In the genomic region with DNA sequence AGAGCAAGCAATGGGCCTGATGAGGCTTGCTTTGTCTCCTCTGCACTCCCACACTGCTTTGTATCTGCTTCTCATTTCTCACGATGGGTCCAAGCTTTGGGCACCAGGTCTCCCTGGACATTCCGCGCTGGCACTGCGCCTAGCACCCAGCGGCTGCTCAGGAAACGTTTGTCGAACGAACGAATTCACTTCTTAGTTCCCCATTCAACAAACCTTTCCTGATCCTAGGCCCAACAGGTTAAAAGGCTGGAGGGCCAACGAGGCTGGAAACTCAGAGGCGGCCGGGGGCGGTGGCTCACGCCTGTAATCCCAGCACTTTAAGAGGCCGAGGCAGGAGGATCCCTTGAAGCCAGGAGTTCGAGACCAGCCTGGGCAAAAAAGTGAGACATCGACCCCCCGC, we compare ENCODE assay signal across 1 cellular context.
TF ChIP-seq lines count a peak whose summit lies in the region.

No MANE protein-coding gene starts in this region.

TF ChIP-seq in HepG2, 621 proteins besides CTCF, POLR2A, EP300 and RAD21 (continued from another document):
- no peak for TF ChIP-seq ZNF460 (CRISPR knock-in tag; IDR thresholded peaks at IDR 0.05; ENCODE audit: borderline replicate concordance)
- no peak for TF ChIP-seq GPBP1L1 (CRISPR knock-in tag; IDR thresholded peaks at IDR 0.05)
- no peak for TF ChIP-seq MTA3 (CRISPR knock-in tag; IDR thresholded peaks at IDR 0.05)
- no peak for TF ChIP-seq TFDP1 (CRISPR knock-in tag; IDR thresholded peaks at IDR 0.05; ENCODE audit: borderline replicate concordance)
- TF ChIP-seq, protein P1, sequence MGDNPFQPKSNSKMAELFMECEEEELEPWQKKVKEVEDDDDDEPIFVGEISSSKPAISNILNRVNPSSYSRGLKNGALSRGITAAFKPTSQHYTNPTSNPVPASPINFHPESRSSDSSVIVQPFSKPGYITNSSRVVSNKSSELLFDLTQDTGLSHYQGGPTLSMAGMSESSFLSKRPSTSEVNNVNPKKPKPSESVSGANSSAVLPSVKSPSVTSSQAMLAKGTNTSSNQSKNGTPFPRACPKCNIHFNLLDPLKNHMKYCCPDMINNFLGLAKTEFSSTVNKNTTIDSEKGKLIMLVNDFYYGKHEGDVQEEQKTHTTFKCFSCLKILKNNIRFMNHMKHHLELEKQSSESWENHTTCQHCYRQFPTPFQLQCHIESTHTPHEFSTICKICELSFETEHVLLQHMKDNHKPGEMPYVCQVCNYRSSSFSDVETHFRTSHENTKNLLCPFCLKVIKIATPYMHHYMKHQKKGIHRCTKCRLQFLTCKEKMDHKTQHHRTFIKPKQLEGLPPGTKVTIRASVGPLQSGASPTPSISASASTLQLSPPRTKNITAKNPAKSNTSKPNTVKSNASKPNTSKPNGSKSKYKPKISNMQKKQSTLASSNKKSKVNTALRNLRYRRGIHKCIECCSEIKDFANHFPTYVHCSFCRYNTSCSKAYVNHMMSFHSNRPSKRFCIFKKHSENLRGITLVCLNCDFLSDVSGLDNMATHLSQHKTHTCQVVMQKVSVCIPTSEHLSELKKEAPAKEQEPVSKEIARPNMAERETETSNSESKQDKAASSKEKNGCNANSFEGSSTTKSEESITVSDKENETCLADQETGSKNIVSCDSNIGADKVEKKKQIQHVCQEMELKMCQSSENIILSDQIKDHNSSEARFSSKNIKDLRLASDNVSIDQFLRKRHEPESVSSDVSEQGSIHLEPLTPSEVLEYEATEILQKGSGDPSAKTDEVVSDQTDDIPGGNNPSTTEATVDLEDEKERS (CRISPR knock-in tag; IDR thresholded peaks at IDR 0.05) = 0 out of 2 replicates have a peak, but pooled peaks have one; percentile 13
- no peak for TF ChIP-seq PLRG1 (conservative IDR thresholded peaks at IDR 0.05)
- TF ChIP-seq, protein P2, sequence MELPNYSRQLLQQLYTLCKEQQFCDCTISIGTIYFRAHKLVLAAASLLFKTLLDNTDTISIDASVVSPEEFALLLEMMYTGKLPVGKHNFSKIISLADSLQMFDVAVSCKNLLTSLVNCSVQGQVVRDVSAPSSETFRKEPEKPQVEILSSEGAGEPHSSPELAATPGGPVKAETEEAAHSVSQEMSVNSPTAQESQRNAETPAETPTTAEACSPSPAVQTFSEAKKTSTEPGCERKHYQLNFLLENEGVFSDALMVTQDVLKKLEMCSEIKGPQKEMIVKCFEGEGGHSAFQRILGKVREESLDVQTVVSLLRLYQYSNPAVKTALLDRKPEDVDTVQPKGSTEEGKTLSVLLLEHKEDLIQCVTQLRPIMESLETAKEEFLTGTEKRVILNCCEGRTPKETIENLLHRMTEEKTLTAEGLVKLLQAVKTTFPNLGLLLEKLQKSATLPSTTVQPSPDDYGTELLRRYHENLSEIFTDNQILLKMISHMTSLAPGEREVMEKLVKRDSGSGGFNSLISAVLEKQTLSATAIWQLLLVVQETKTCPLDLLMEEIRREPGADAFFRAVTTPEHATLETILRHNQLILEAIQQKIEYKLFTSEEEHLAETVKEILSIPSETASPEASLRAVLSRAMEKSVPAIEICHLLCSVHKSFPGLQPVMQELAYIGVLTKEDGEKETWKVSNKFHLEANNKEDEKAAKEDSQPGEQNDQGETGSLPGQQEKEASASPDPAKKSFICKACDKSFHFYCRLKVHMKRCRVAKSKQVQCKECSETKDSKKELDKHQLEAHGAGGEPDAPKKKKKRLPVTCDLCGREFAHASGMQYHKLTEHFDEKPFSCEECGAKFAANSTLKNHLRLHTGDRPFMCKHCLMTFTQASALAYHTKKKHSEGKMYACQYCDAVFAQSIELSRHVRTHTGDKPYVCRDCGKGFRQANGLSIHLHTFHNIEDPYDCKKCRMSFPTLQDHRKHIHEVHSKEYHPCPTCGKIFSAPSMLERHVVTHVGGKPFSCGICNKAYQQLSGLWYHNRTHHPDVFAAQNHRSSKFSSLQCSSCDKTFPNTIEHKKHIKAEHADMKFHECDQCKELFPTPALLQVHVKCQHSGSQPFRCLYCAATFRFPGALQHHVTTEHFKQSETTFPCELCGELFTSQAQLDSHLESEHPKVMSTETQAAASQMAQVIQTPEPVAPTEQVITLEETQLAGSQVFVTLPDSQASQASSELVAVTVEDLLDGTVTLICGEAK (IDR thresholded peaks at IDR 0.05) = no peak
- TF ChIP-seq, protein P2 (CRISPR knock-in tag; IDR thresholded peaks at IDR 0.05) = no peak; the same call in 1 of the 2 replicates
- TF ChIP-seq ZNF670 (CRISPR knock-in tag; IDR thresholded peaks at IDR 0.05; ENCODE audit: borderline replicate concordance) = no peak
- no peak for TF ChIP-seq ZNF598 (CRISPR knock-in tag; IDR thresholded peaks at IDR 0.05; ENCODE audit: borderline replicate concordance)
- 0 out of 2 replicates have a peak, but pooled peaks have one; percentile 24 for TF ChIP-seq ZNF446 (CRISPR knock-in tag; IDR thresholded peaks at IDR 0.05)
- no peak for TF ChIP-seq ZUFSP (CRISPR knock-in tag; IDR thresholded peaks at IDR 0.05; ENCODE audit: borderline replicate concordance)
- TF ChIP-seq AHR (CRISPR knock-in tag; IDR thresholded peaks at IDR 0.05) = no peak
- TF ChIP-seq CAMTA2 (CRISPR knock-in tag; IDR thresholded peaks at IDR 0.05; ENCODE audit: borderline replicate concordance) = 0 out of 2 replicates have a peak, but pooled peaks have one; percentile 37
- no peak for TF ChIP-seq CBX1 (IDR thresholded peaks at IDR 0.05; ENCODE audit: low read depth)
- no peak for TF ChIP-seq HNF4A (CRISPR knock-in tag; IDR thresholded peaks at IDR 0.05)
- TF ChIP-seq ZNF224 (CRISPR knock-in tag; IDR thresholded peaks at IDR 0.05) = 0 out of 2 replicates have a peak, but pooled peaks have one; percentile 20
- no peak for TF ChIP-seq MAZ (IDR thresholded peaks at IDR 0.05; ENCODE audit: borderline replicate concordance, low read depth, low read length)
- TF ChIP-seq MAZ (CRISPR knock-in tag; IDR thresholded peaks at IDR 0.05; ENCODE audit: low read depth) = 0 out of 2 replicates have a peak, but pooled peaks have one; percentile 8
- TF ChIP-seq AKAP8 (CRISPR knock-in tag; IDR thresholded peaks at IDR 0.05) = 0 out of 2 replicates have a peak, but pooled peaks have one; percentile 25
- no peak for TF ChIP-seq LCORL (IDR thresholded peaks at IDR 0.05)
- TF ChIP-seq LCORL (CRISPR knock-in tag; IDR thresholded peaks at IDR 0.05) = no peak
- TF ChIP-seq MBD4 (IDR thresholded peaks at IDR 0.05; ENCODE audit: borderline replicate concordance, low read length) = no peak
- TF ChIP-seq KAT7 (CRISPR knock-in tag; IDR thresholded peaks at IDR 0.05; ENCODE audit: borderline replicate concordance) = peak; percentile 45; the same call in 1 of the 2 replicates
- no peak for TF ChIP-seq DRAP1 (CRISPR knock-in tag; IDR thresholded peaks at IDR 0.05)
